Comparison of ENCODE assay signal across 11 cellular contexts in genomic region chr21:42423197-42423675, GRCh38. TPM values are rescaled to one million over a fixed set of nuclear protein-coding genes. Genes with fewer than 3 reads are reported as not detected.
DNase-seq lines count a peak whose midpoint lies in the region; ATAC-seq and TF ChIP-seq lines count a peak whose summit lies in the region.
"Had no signal": no experiment of that assay in that cellular context is flagged by ENCODE, and none has a peak within 500 bp of the region (broad histone marks: within the 10 kb centered on the region; RNA-seq: fewer than 3 reads in every experiment).

No MANE protein-coding gene starts in this region.

- peaks cover 81% of the 10 kb centered on the region for H3K4me1 Mint-ChIP-seq in activated naive CD4-positive, alpha-beta T cell treated with anti-CD3 and anti-CD28 coated beads for 36 hours (ENCODE audit: low read depth)
- H3K4me1 Mint-ChIP-seq: H9 had no signal

- no peaks in the 10 kb centered on the region; a peak in 1 of 22 replicates for H3K36me3 ChIP-seq in BLaER1 treated with 17β-estradiol and CSF1 and Interleukin-3, amounts not matched to agents 10 nM and 100 nM
- H3K36me3 ChIP-seq in A673 (ENCODE audit: insufficient read depth, low read length, poor library complexity, severe bottlenecking) (no peaks in the 10 kb centered on the region), aorta (ENCODE audit: control insufficient read depth in 1 of 2, insufficient read depth in 2 of 2, low read length in 1 of 2) (no peaks in the 10 kb centered on the region)

- H3K36me3 Mint-ChIP-seq in activated naive CD4-positive, alpha-beta T cell treated with anti-CD3 and anti-CD28 coated beads for 36 hours (ENCODE audit: low read depth): peaks cover 41% of the 10 kb centered on the region

- CTCF ChIA-PET in activated naive CD4-positive, alpha-beta T cell treated with anti-CD3 and anti-CD28 coated beads for 36 hours (lab: Charles Lee): interaction anchor here (0.7 to 3.5 kb wide), 7 partner anchors 12 to 113 kb away, joined by 3 to 20 read pairs (median 4); partner anchors contain the start of gene UBASH3A
- CTCF ChIA-PET in A673 (lab: Charles Lee): no interaction called here

- peak; percentile 77 for DNase-seq in activated naive CD4-positive, alpha-beta T cell treated with anti-CD3 and anti-CD28 coated beads for 36 hours
- DNase-seq in A673 (ENCODE audit: low spot score) (no peak), aorta (no peak), RKO (ENCODE audit: low spot score) (no peak), OCI-M1 (lab: John Stamatoyannopoulos, UW) (no peak)
- DNase-seq: foreskin melanocyte, H9, NCI-H1048 had no signal

- no TSS peak for BruUV-seq in A673 (replicated peaks; lab: Mats Ljungman, UMichigan)

- no peaks in the 10 kb centered on the region for H3K27me3 Mint-ChIP-seq in activated naive CD4-positive, alpha-beta T cell treated with anti-CD3 and anti-CD28 coated beads for 36 hours (ENCODE audit: low read depth)

- H3K9me3 Mint-ChIP-seq in activated naive CD4-positive, alpha-beta T cell treated with anti-CD3 and anti-CD28 coated beads for 36 hours: no peaks in the 10 kb centered on the region
- H3K9me3 Mint-ChIP-seq: H9 had no signal

- peaks cover 0 to 13% (median 0%) of the 10 kb centered on the region in 11 experiments; a peak in 8 of 22 replicates for H4K20me1 ChIP-seq in BLaER1 treated with 17β-estradiol and CSF1 and Interleukin-3, amounts not matched to agents 10 nM and 100 nM

- H3K4me2 ChIP-seq in BLaER1 treated with 17β-estradiol and CSF1 and Interleukin-3, amounts not matched to agents 10 nM and 100 nM: peak overlapping the region; percentile 11 to 98 (median 86); a peak in 19 of 22 replicates

- intact Hi-C loops in activated naive CD4-positive, alpha-beta T cell treated with anti-CD3 and anti-CD28 coated beads for 36 hours (cut with micrococcal nuclease): loop anchor here (1.0 to 2.0 kb wide), 4 partner anchors 8 to 358 kb away; no protein-coding TSS in a partner anchor
- intact Hi-C loops in A673 (cut with micrococcal nuclease; ENCODE audit: unreplicated experiment): no loop called here
- intact Hi-C loops in aorta (cut with DNase I): no loop called here

- H3K27ac ChIP-seq in BLaER1 treated with 17β-estradiol and CSF1 and Interleukin-3, amounts not matched to agents 10 nM and 100 nM: no peak overlapping the region
- H3K27ac ChIP-seq in A673 (ENCODE audit: low read depth, low read length, poor library complexity, severe bottlenecking) (no peak overlapping the region), aorta (ENCODE audit: low read depth in 1 of 2, low read length in 2 of 2) (no peak overlapping the region)

- H3K9me3 ChIP-seq in BLaER1 treated with 17β-estradiol and CSF1 and Interleukin-3, amounts not matched to agents 10 nM and 100 nM (replicated peaks in 1 of 11): peaks cover 18 to 34% (median 30%) of the 10 kb centered on the region in 11 experiments
- peaks cover 9% of the 10 kb centered on the region for H3K9me3 ChIP-seq in A673 (ENCODE audit: low read depth, low read length, poor library complexity, severe bottlenecking)
- H3K9me3 ChIP-seq in aorta (ENCODE audit: control insufficient read depth, low read length): peaks cover 3% of the 10 kb centered on the region

- TF ChIP-seq CTCF in A673 (conservative IDR thresholded peaks at IDR 0.05; ENCODE audit: low read depth, low read length): no peak

- H3K9ac ChIP-seq in BLaER1 treated with 17β-estradiol and CSF1 and Interleukin-3, amounts not matched to agents 10 nM and 100 nM: no peak overlapping the region

- ATAC-seq in GM19438 (IDR thresholded peaks at IDR 0.05; ENCODE audit: low read depth, unreplicated experiment) (peak; percentile 76), HG03520 (IDR thresholded peaks at IDR 0.05; ENCODE audit: unreplicated experiment) (peak; percentile 49), aorta (ENCODE audit: low FRiP score) (no peak)

- 80 to 84% methylated on average over 10 of the region's 10 CpGs for WGBS in aorta, 2 donors

- POLR2A ChIA-PET in A673 (lab: Charles Lee; ENCODE audit: low non-redundant PET): no interaction called here

- H3K4me3 ChIP-seq in BLaER1 treated with 17β-estradiol and CSF1 and Interleukin-3, amounts not matched to agents 10 nM and 100 nM: no peak overlapping the region
- H3K4me3 ChIP-seq in A673 (ENCODE audit: low read depth, low read length, poor library complexity, severe bottlenecking): no peak overlapping the region
- H3K4me3 ChIP-seq in aorta (ENCODE audit: low read length in 2 of 2): no peak overlapping the region

- H3K4me1 ChIP-seq in BLaER1 treated with 17β-estradiol and CSF1 and Interleukin-3, amounts not matched to agents 10 nM and 100 nM: peaks cover 30 to 71% (median 55%) of the 10 kb centered on the region in 10 experiments
- H3K4me1 ChIP-seq in A673 (ENCODE audit: insufficient read depth, low read length, poor library complexity, severe bottlenecking) (peaks cover 27% of the 10 kb centered on the region), aorta (ENCODE audit: control insufficient read depth in 1 of 2, insufficient read depth in 2 of 2, low read length in 2 of 2) (no peaks in the 10 kb centered on the region)

- peaks cover 0 to 28% (median 4%) of the 10 kb centered on the region in 11 experiments; a peak in 9 of 22 replicates for H3K27me3 ChIP-seq in BLaER1 treated with 17β-estradiol and CSF1 and Interleukin-3, amounts not matched to agents 10 nM and 100 nM
- H3K27me3 ChIP-seq in A673 (replicated peaks; ENCODE audit: insufficient read depth, low read depth, low read length, poor library complexity): peaks cover 70% of the 10 kb centered on the region
- H3K27me3 ChIP-seq in aorta (ENCODE audit: control insufficient read depth in 1 of 2, insufficient read depth in 2 of 2, low read length in 1 of 2): no peaks in the 10 kb centered on the region

- peak overlapping the region; percentile 54 for H3K27ac Mint-ChIP-seq in activated naive CD4-positive, alpha-beta T cell treated with anti-CD3 and anti-CD28 coated beads for 36 hours
- H3K27ac Mint-ChIP-seq: H9 had no signal

- peak overlapping the region; percentile 29 for H3K4me3 Mint-ChIP-seq in activated naive CD4-positive, alpha-beta T cell treated with anti-CD3 and anti-CD28 coated beads for 36 hours
- H3K4me3 Mint-ChIP-seq: H9 had no signal

RNA-seq across cellular contexts. Expression of gene UBASH3A, which starts 19.5 kb away (rescaled TPM):
- total RNA-seq in activated naive CD4-positive, alpha-beta T cell treated with anti-CD3 and anti-CD28 coated beads for 36 hours: 10 to 100 TPM; 13.5 to 14.9 TPM
- total RNA-seq in A673 (2021) (not detected in 2 replicates), aorta (1 to 10 TPM in 1 of 2 donors, under 1 TPM in 1; 0.75 to 1.4 TPM)
- under 1 TPM in 1 of 2 donors, not detected in 1; 0.10 TPM for polyA plus RNA-seq in aorta
- total RNA-seq: H9 had no signal

RNA-seq across cellular contexts. Expression of gene TMPRSS3, which starts 27.4 kb away (rescaled TPM):
- total RNA-seq in activated naive CD4-positive, alpha-beta T cell treated with anti-CD3 and anti-CD28 coated beads for 36 hours: 10 to 100 TPM; 10.9 to 11.5 TPM
- not detected in 2 replicates for total RNA-seq in A673 (2021)
- total RNA-seq in aorta: under 1 TPM in 1 of 2 donors, not detected in 1; 0.15 TPM
- under 1 TPM in 1 of 2 donors, not detected in 1; 0.15 TPM for polyA plus RNA-seq in aorta

RNA-seq across cellular contexts. Expression of gene TFF1, which starts 56.9 kb away (rescaled TPM):
- total RNA-seq in activated naive CD4-positive, alpha-beta T cell treated with anti-CD3 and anti-CD28 coated beads for 36 hours: not detected
- total RNA-seq in A673 (2021) (not detected in 2 replicates), aorta (not detected)
- polyA plus RNA-seq in aorta: 10 to 100 TPM in 1 of 2 donors, 1 to 10 TPM in 1; 7.6 to 32.4 TPM
- total RNA-seq: H9 had no signal

Comparison
In these comparisons a context has a peak if more than half of its experiments do, and no peak if none do; other contexts are left out.
1. RNA of gene UBASH3A, which starts 19.5 kb away (total RNA-seq): 13.5 to 14.9 TPM in activated naive CD4-positive, alpha-beta T cell treated with anti-CD3 and anti-CD28 coated beads for 36 hours; 0.75 to 1.4 TPM in aorta and not detected in A673; every median in the first group is over 4 times any median in the second.
2. RNA of gene TMPRSS3, which starts 27.4 kb away (total RNA-seq): 10.9 to 11.5 TPM in activated naive CD4-positive, alpha-beta T cell treated with anti-CD3 and anti-CD28 coated beads for 36 hours; 0.15 TPM in aorta and not detected in A673; every median in the first group is over 4 times any median in the second.